8 cellular contexts compared by ENCODE assay signal in genomic region chr6:28161410-28162079, GRCh38. TPM values are rescaled to one million over a fixed set of nuclear protein-coding genes. Genes with fewer than 3 reads are reported as not detected.
DNase-seq lines count a peak whose midpoint lies in the region; ATAC-seq and TF ChIP-seq lines count a peak whose summit lies in the region.

No MANE protein-coding gene starts in this region.

- H3K36me3 ChIP-seq in lung (ENCODE audit: control insufficient read depth in 2 of 2, insufficient read depth in 2 of 2, low read length in 2 of 2): peaks cover 0 to 6% of the 10 kb centered on the region in 2 donors

- 3 to 11% methylated on average over 32 of the region's 32 CpGs for WGBS in lung, 2 donors

- DNase-seq in GM13977 (ENCODE audit: low spot score) (peak; percentile 87), NCI-H446 treated with DMSO at 0.1 percent for 48 hours (lab: John Stamatoyannopoulos, UW) (peak; percentile 38), ecto neural progenitor cell (ENCODE audit: low spot score) (peak; percentile 79), lung (ENCODE audit: low spot score) (peak; percentile 85), DMS53 (lab: John Stamatoyannopoulos, UW) (no peak)
- DNase-seq in activated CD4-positive, alpha-beta T cell treated with anti-CD3 and anti-CD28 coated beads, Interleukin-2, amount 50 U/mL, for 48 hours: peak; percentile 82 to 86
- peak; percentile 59 to 80 (median 78) for DNase-seq in stimulated activated CD4-positive, alpha-beta T cell treated with anti-CD3 and anti-CD28 coated beads, TNF-alpha, amount 100 ng/mL, for 4 hours (ENCODE audit: low read depth in 3 of 3)

- H3K27ac ChIP-seq in lung (ENCODE audit: low read depth in 1 of 2, low read length in 1 of 2): no peak overlapping the region

- no peaks in the 10 kb centered on the region for H3K27me3 ChIP-seq in lung (ENCODE audit: control insufficient read depth, insufficient read depth)

- in situ Hi-C loops in GM13977 (cut with MboI; ENCODE audit: low pct_unique_long_range_greater_than_20kb, low sequenced_read_pairs, unreplicated experiment): no loop called here

- H3K9me3 ChIP-seq in lung (ENCODE audit: control insufficient read depth in 2 of 2, insufficient read depth in 1 of 2, low read length in 1 of 2): peaks cover 0 to 5% of the 10 kb centered on the region in 2 donors

- peak overlapping the region; percentile 51 for H3K4me3 ChIP-seq in lung

- H3K4me1 ChIP-seq in lung (ENCODE audit: control insufficient read depth in 2 of 2, insufficient read depth in 2 of 2, low read length in 2 of 2): peaks cover 4 to 5% of the 10 kb centered on the region in 2 donors

- TF ChIP-seq CTCF in GM13977 (IDR thresholded peaks at IDR 0.05; ENCODE audit: extremely low read depth, insufficient read depth, missing control alignments) (no peak), lung (IDR thresholded peaks at IDR 0.05; ENCODE audit: control extremely low read depth, extremely low read depth) (no peak)

- ATAC-seq in HG02870 (IDR thresholded peaks at IDR 0.05; ENCODE audit: unreplicated experiment) (peak; percentile 97), lung (ENCODE audit: insufficient read depth, low FRiP score) (peak; percentile 93)

RNA-seq across cellular contexts. Expression of gene ZKSCAN8, which starts 19.9 kb away (rescaled TPM):
- total RNA-seq in lung: 10 to 100 TPM; 13.6 to 40.5 TPM
- polyA plus RNA-seq in lung: 1 to 10 TPM; 3.8 to 3.9 TPM

RNA-seq across cellular contexts. Expression of gene ZSCAN16, which starts 37.1 kb away (rescaled TPM):
- total RNA-seq in lung: 1 to 10 TPM; 5.0 to 7.1 TPM
- 10 to 100 TPM in 1 of 2 donors, 1 to 10 TPM in 1; 4.5 to 10.2 TPM for polyA plus RNA-seq in lung
